ENCODE assay signal across 20 cellular contexts in genomic region chr9:124802426-124802825, GRCh38. TPM values are rescaled to one million over a fixed set of nuclear protein-coding genes. Genes with fewer than 3 reads are reported as not detected.
"Had no signal": no experiment of that assay in that cellular context is flagged by ENCODE, and none has a peak within 500 bp of the region (broad histone marks: within the 10 kb centered on the region; RNA-seq: fewer than 3 reads in every experiment).

No MANE protein-coding gene starts in this region.

- H3K27ac Mint-ChIP-seq: activated naive CD8-positive, alpha-beta T cell treated with anti-CD3 and anti-CD28 coated beads, Interleukin-2, amount 10 ng/mL, durations not matched to agents 7 days and 5 days had no signal

- H3K4me3 ChIP-seq: colonic mucosa, esophagus squamous epithelium, ovary, sigmoid colon, transverse colon had no signal

- H3K4me1 Mint-ChIP-seq: activated naive CD8-positive, alpha-beta T cell treated with anti-CD3 and anti-CD28 coated beads, Interleukin-2, amount 10 ng/mL, durations not matched to agents 7 days and 5 days; neural crest cell had no signal

- H3K9me3 ChIP-seq: colonic mucosa, esophagus squamous epithelium, ovary, sigmoid colon, transverse colon had no signal

- H3K36me3 ChIP-seq: colonic mucosa, ovary, transverse colon had no signal

- H3K4me1 ChIP-seq: colonic mucosa had no signal

- DNase-seq: activated CD4-positive, CD25-positive, alpha-beta regulatory T cell treated with anti-CD3 and anti-CD28 coated beads, Interleukin-2, amount 50 U/mL, for 72 hours; activated naive CD4-positive, alpha-beta T cell; activated naive CD8-positive, alpha-beta T cell treated with anti-CD3 and anti-CD28 coated beads, Interleukin-2, amount 10 ng/mL, durations not matched to agents 7 days and 5 days; activated T-cell treated with anti-CD3 and anti-CD28 coated beads for 4 hours; central memory CD4-positive, alpha-beta T cell; colonic mucosa; effector CD4-positive, alpha-beta T cell; esophagus squamous epithelium; glutamatergic neuron; mesendoderm; ovary; sigmoid colon; stimulated activated naive CD4-positive, alpha-beta T cell treated with Interleukin-2 at 50 U/mL for 16 hours; T-helper 9 cell; transverse colon had no signal

- H3K4me3 Mint-ChIP-seq: activated naive CD8-positive, alpha-beta T cell treated with anti-CD3 and anti-CD28 coated beads, Interleukin-2, amount 10 ng/mL, durations not matched to agents 7 days and 5 days; brain; neural crest cell had no signal

- H3K36me3 Mint-ChIP-seq: activated naive CD8-positive, alpha-beta T cell treated with anti-CD3 and anti-CD28 coated beads, Interleukin-2, amount 10 ng/mL, durations not matched to agents 7 days and 5 days had no signal

- H3K27ac ChIP-seq: colonic mucosa, esophagus squamous epithelium, ovary, sigmoid colon, transverse colon had no signal

- H3K9me3 Mint-ChIP-seq: activated naive CD8-positive, alpha-beta T cell treated with anti-CD3 and anti-CD28 coated beads, Interleukin-2, amount 10 ng/mL, durations not matched to agents 7 days and 5 days; brain; neural crest cell had no signal

- H3K27me3 ChIP-seq: colonic mucosa, esophagus squamous epithelium, ovary, sigmoid colon, transverse colon had no signal

RNA-seq across cellular contexts. Expression of gene OLFML2A, which starts 25.5 kb away (rescaled TPM):
- total RNA-seq: activated naive CD8-positive, alpha-beta T cell treated with anti-CD3 and anti-CD28 coated beads, Interleukin-2, amount 10 ng/mL, durations not matched to agents 7 days and 5 days had no signal

RNA-seq across cellular contexts. Expression of gene WDR38, which starts 50.8 kb away (rescaled TPM):
- total RNA-seq: activated naive CD8-positive, alpha-beta T cell treated with anti-CD3 and anti-CD28 coated beads, Interleukin-2, amount 10 ng/mL, durations not matched to agents 7 days and 5 days; colonic mucosa; esophagus squamous epithelium; fibroblast of villous mesenchyme; kidney epithelial cell; liver; neural crest cell; sigmoid colon; transverse colon had no signal
